In the genomic region with DNA sequence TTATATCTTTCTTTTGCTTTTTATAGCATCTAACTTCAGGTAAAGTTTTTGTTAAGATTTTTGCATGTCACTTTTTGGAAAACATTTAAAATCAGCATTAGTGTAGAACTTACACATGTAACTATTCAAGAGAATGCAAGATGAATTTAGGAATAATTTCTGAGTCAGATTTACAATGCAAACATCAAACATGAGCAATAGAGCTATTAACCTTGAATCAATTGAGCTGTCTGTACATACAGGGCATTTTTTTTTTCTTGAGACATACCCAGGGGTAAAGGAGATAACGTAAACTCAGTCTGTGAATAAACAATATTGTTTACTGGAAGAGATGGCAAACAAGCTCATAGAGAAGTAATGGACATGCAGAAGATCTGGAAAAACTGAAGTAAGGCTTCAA, we compare ENCODE assay signal across 32 cellular contexts.
DNase-seq lines count a peak whose midpoint lies in the region; ATAC-seq, FAIRE-seq and TF ChIP-seq lines count a peak whose summit lies in the region.
"Had no signal": no experiment of that assay in that cellular context is flagged by ENCODE, and none has a peak within 500 bp of the region (broad histone marks: within the 10 kb centered on the region; RNA-seq: fewer than 3 reads in every experiment).

No MANE protein-coding gene starts in this region.

- H3K9ac ChIP-seq in PC-3 (ENCODE audit: low read length) = no peak overlapping the region
- H3K9ac ChIP-seq in astrocyte (ENCODE audit: low read length) = no peak overlapping the region
- H3K9ac ChIP-seq: BLaER1; BLaER1 treated with 17β-estradiol and CSF1 and Interleukin-3, amounts not matched to agents 10 nM and 100 nM had no signal

- H3K27me3 ChIP-seq in PC-3 (ENCODE audit: low read length) (no peaks in the 10 kb centered on the region), astrocyte (ENCODE audit: insufficient read depth, low read length) (no peaks in the 10 kb centered on the region)
- H3K27me3 ChIP-seq: BE2C; BLaER1; BLaER1 treated with 17β-estradiol and CSF1 and Interleukin-3, amounts not matched to agents 10 nM and 100 nM had no signal

- peak; percentile 80 for ATAC-seq in PC-3
- ATAC-seq: A549; CD8-positive, alpha-beta T cell had no signal

- H3K79me2 ChIP-seq in PC-3 (ENCODE audit: low read length) (no peaks in the 10 kb centered on the region), astrocyte (ENCODE audit: insufficient read depth, low read length) (no peaks in the 10 kb centered on the region)

- H2AFZ ChIP-seq in PC-3 (ENCODE audit: low read length) (no peak overlapping the region), astrocyte (ENCODE audit: low read depth, low read length) (no peak overlapping the region)

- H3K4me3 Mint-ChIP-seq in astrocyte (ENCODE audit: unreplicated experiment) = no peak overlapping the region
- H3K4me3 Mint-ChIP-seq: B cell; CD14-positive monocyte; CD4-positive, alpha-beta memory T cell; CD4-positive, alpha-beta T cell; CD4-positive, CD25-positive, alpha-beta regulatory T cell; CD8-positive, alpha-beta memory T cell; CD8-positive, alpha-beta T cell had no signal

- intact Hi-C loops in PC-3 (cut with micrococcal nuclease) = loop anchor here (1.0 kb wide), 1 partner anchor 23 kb away; no protein-coding TSS in a partner anchor

- H3K9me2 ChIP-seq in PC-3 (replicated peaks; ENCODE audit: low read length) = no peaks in the 10 kb centered on the region

- no peaks in the 10 kb centered on the region for H3K9me3 Mint-ChIP-seq in astrocyte (ENCODE audit: unreplicated experiment)
- H3K9me3 Mint-ChIP-seq: CD4-positive, alpha-beta memory T cell; CD4-positive, alpha-beta T cell; CD8-positive, alpha-beta memory T cell; CD8-positive, alpha-beta T cell had no signal

- no peaks in the 10 kb centered on the region for H3K27me3 Mint-ChIP-seq in astrocyte (ENCODE audit: low read depth, unreplicated experiment)
- H3K27me3 Mint-ChIP-seq: B cell; CD4-positive, alpha-beta memory T cell; CD4-positive, alpha-beta T cell; CD4-positive, CD25-positive, alpha-beta regulatory T cell; CD8-positive, alpha-beta memory T cell had no signal

- H3K4me3 ChIP-seq in PC-3 (ENCODE audit: low read length) (no peak overlapping the region), astrocyte (ENCODE audit: insufficient read depth, low read depth, low read length) (no peak overlapping the region)
- H3K4me3 ChIP-seq: A549; BLaER1; BLaER1 treated with 17β-estradiol and CSF1 and Interleukin-3, amounts not matched to agents 10 nM and 100 nM had no signal

- CTCF ChIA-PET in PC-3 (lab: Charles Lee) = interaction anchor here (0.6 kb wide), 2 partner anchors 36 to 562 kb away, joined by 3 to 4 read pairs; no protein-coding TSS in a partner anchor

- H3K27ac Mint-ChIP-seq in astrocyte (ENCODE audit: unreplicated experiment) = no peak overlapping the region
- H3K27ac Mint-ChIP-seq: B cell; CD14-positive monocyte; CD4-positive, alpha-beta memory T cell; CD4-positive, alpha-beta T cell; CD4-positive, CD25-positive, alpha-beta regulatory T cell; CD8-positive, alpha-beta memory T cell; CD8-positive, alpha-beta T cell had no signal

- H3K27ac ChIP-seq in PC-3 (ENCODE audit: low read length) (no peak overlapping the region), astrocyte (ENCODE audit: low read depth, low read length) (no peak overlapping the region)
- H3K27ac ChIP-seq: 22Rv1; A549; BLaER1; BLaER1 treated with 17β-estradiol and CSF1 and Interleukin-3, amounts not matched to agents 10 nM and 100 nM; C4-2B had no signal

- TF ChIP-seq CTCF in PC-3 (conservative IDR thresholded peaks at IDR 0.05; ENCODE audit: low read depth, low read length) (no peak), astrocyte (IDR thresholded peaks at IDR 0.05; ENCODE audit: insufficient read depth, low read depth, low read length) (no peak)

- POLR2A ChIA-PET in PC-3 (lab: Charles Lee; ENCODE audit: unreplicated experiment) = no interaction called here

- peaks cover 5% of the 10 kb centered on the region; the same call in 1 of the 2 replicates for H3K4me1 ChIP-seq in PC-3 (ENCODE audit: insufficient read depth, low read length)
- no peaks in the 10 kb centered on the region for H3K4me1 ChIP-seq in astrocyte (ENCODE audit: insufficient read depth, low read length)
- H3K4me1 ChIP-seq: A549; BE2C; BLaER1; BLaER1 treated with 17β-estradiol and CSF1 and Interleukin-3, amounts not matched to agents 10 nM and 100 nM; Caco-2 had no signal

- H4K20me1 ChIP-seq in PC-3 (ENCODE audit: low read length) = no peaks in the 10 kb centered on the region
- no peaks in the 10 kb centered on the region for H4K20me1 ChIP-seq in astrocyte (ENCODE audit: insufficient read depth, low read length)
- H4K20me1 ChIP-seq: BLaER1; BLaER1 treated with 17β-estradiol and CSF1 and Interleukin-3, amounts not matched to agents 10 nM and 100 nM had no signal

- no TSS peak for BruUV-seq in PC-3 (replicated peaks; lab: Mats Ljungman, UMichigan)

- H3K36me3 Mint-ChIP-seq in astrocyte (ENCODE audit: low read depth, unreplicated experiment) = no peaks in the 10 kb centered on the region
- H3K36me3 Mint-ChIP-seq: CD14-positive monocyte; CD4-positive, alpha-beta memory T cell; CD4-positive, CD25-positive, alpha-beta regulatory T cell; CD8-positive, alpha-beta memory T cell; CD8-positive, alpha-beta T cell had no signal

- no peaks in the 10 kb centered on the region for H3F3A ChIP-seq in PC-3 (ENCODE audit: low read length, unreplicated experiment)

- H3K36me3 ChIP-seq in PC-3 (ENCODE audit: low read depth, low read length) = no peaks in the 10 kb centered on the region
- no peaks in the 10 kb centered on the region for H3K36me3 ChIP-seq in astrocyte (ENCODE audit: insufficient read depth, low read length)
- H3K36me3 ChIP-seq: BE2C; BLaER1; BLaER1 treated with 17β-estradiol and CSF1 and Interleukin-3, amounts not matched to agents 10 nM and 100 nM had no signal

- DNase-seq in PC-3 (peak; percentile 51), astrocyte (ENCODE audit: low read depth) (no peak), cerebellar nuclear complex (lab: John Stamatoyannopoulos, UW) (no peak), 8988T (no peak)
- DNase-seq: ACHN; AML-193; BE2C; C1 segment of cervical spinal cord; Caco-2; Calu3; CD4-positive, alpha-beta memory T cell; CD4-positive, alpha-beta T cell; CD4-positive, CD25-positive, alpha-beta regulatory T cell; CD8-positive, alpha-beta memory T cell; CD8-positive, alpha-beta T cell; COR-L47; DMS 273 treated with DMSO at 0.1 percent for 48 hours; DMS153; DMS53; DMS79; DMS79 treated with DMSO at 0.1 percent for 48 hours; DND-41; EL had no signal

- no peak overlapping the region for H3K4me2 ChIP-seq in PC-3 (ENCODE audit: low read length)
- no peak overlapping the region for H3K4me2 ChIP-seq in astrocyte (ENCODE audit: low read length)
- H3K4me2 ChIP-seq: A549; BLaER1; BLaER1 treated with 17β-estradiol and CSF1 and Interleukin-3, amounts not matched to agents 10 nM and 100 nM had no signal

- H3K4me1 Mint-ChIP-seq in astrocyte (ENCODE audit: low read depth, unreplicated experiment) = no peaks in the 10 kb centered on the region
- H3K4me1 Mint-ChIP-seq: B cell; CD14-positive monocyte; CD4-positive, alpha-beta memory T cell; CD4-positive, CD25-positive, alpha-beta regulatory T cell; CD8-positive, alpha-beta memory T cell had no signal

- H3K9me3 ChIP-seq in PC-3 (ENCODE audit: low read length) (no peaks in the 10 kb centered on the region), astrocyte (ENCODE audit: insufficient read depth, low read depth, low read length) (no peaks in the 10 kb centered on the region)
- H3K9me3 ChIP-seq: A549, BE2C, BLaER1, Caco-2 had no signal

- FAIRE-seq in astrocyte (lab: Jason Lieb, UNC) = peak; percentile 66
- FAIRE-seq: A204.1, A549, D721Med had no signal
